In the genomic region with DNA sequence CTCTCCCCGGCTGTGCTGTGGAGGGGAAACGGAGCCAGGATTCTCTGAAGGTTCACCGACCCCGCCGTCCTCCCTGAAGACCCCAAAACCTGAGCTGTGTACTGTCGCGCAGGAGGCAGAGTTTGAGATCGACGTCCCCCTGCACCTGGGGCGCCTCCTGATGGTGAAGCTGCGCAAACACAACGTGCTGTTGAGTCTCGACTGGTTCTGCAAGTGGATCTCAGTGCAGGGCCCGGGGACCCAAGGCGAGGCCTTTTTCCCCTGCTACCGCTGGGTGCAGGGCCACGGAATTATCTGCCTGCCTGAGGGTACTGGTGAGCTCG, we compare ENCODE assay signal across 9 cellular contexts.
DNase-seq lines count a peak whose midpoint lies in the region; ATAC-seq and TF ChIP-seq lines count a peak whose summit lies in the region.
"Had no signal": no experiment of that assay in that cellular context is flagged by ENCODE, and none has a peak within 500 bp of the region (broad histone marks: within the 10 kb centered on the region; RNA-seq: fewer than 3 reads in every experiment).

No MANE protein-coding gene starts in this region.

- no peak overlapping the region for H4K12ac ChIP-seq in trophoblast cell (ENCODE audit: low read depth, low read length)

- peak overlapping the region; percentile 49 for H3K4me2 ChIP-seq in trophoblast cell (ENCODE audit: low read length)

- peaks cover 14% of the 10 kb centered on the region for H3K36me3 Mint-ChIP-seq in endothelial cell (ENCODE audit: low read depth, unreplicated experiment)

- peaks cover 4% of the 10 kb centered on the region for H3K4me1 Mint-ChIP-seq in endothelial cell (ENCODE audit: unreplicated experiment)

- TF ChIP-seq CTCF in GM06990 (IDR thresholded peaks at IDR 0.05; ENCODE audit: insufficient read depth, low read length, poor library complexity, severe bottlenecking) (peak; percentile 42), endothelial cell (IDR thresholded peaks at IDR 0.05; ENCODE audit: unreplicated experiment) (peak; percentile 60)

- no peak overlapping the region for H2BK12ac ChIP-seq in trophoblast cell (ENCODE audit: low read length)

- no peaks in the 10 kb centered on the region for H3K79me1 ChIP-seq in trophoblast cell (ENCODE audit: low read length)

- no CpG with 5 or more reads among the region's 18 CpGs for WGBS in trophoblast cell (ENCODE audit: extremely low coverage, insufficient coverage, insufficient read length)

- no peak overlapping the region for H2AFZ ChIP-seq in trophoblast cell (ENCODE audit: insufficient read depth, low read length, poor library complexity)

- no peaks in the 10 kb centered on the region for H3K79me2 ChIP-seq in trophoblast cell (ENCODE audit: control insufficient read depth, insufficient read depth, low read length, poor library complexity)

- H3K27ac ChIP-seq in trophoblast cell (ENCODE audit: low read depth, low read length): no peak overlapping the region

- H3K9ac ChIP-seq in trophoblast cell (ENCODE audit: low read length): no peak overlapping the region

- no peak overlapping the region for H3K18ac ChIP-seq in trophoblast cell (ENCODE audit: low read length)

- no peaks in the 10 kb centered on the region for H3K4me1 ChIP-seq in trophoblast cell (ENCODE audit: control insufficient read depth in 1 of 2, insufficient read depth in 2 of 2, low read length in 2 of 2)

- no peak overlapping the region for H3K4ac ChIP-seq in trophoblast cell (ENCODE audit: low read depth, low read length)

- ATAC-seq in GM21423 (IDR thresholded peaks at IDR 0.05; ENCODE audit: unreplicated experiment): no peak
- no peak for ATAC-seq in HG03135 (IDR thresholded peaks at IDR 0.05; ENCODE audit: unreplicated experiment)
- ATAC-seq in GM19463 (IDR thresholded peaks at IDR 0.05; ENCODE audit: unreplicated experiment): no peak

- H3K27me3 ChIP-seq in GM06990 (replicated peaks; ENCODE audit: control insufficient read depth, insufficient read depth, low read length): no peaks in the 10 kb centered on the region
- no peaks in the 10 kb centered on the region for H3K27me3 ChIP-seq in trophoblast cell (ENCODE audit: insufficient read depth, low read length)

- H3K27ac Mint-ChIP-seq in endothelial cell (ENCODE audit: unreplicated experiment): no peak overlapping the region

- no peak for DNase-seq in GM06990 (ENCODE audit: extremely low read depth, insufficient read length)
- DNase-seq in NCI-H1105 (lab: John Stamatoyannopoulos, UW): peak; percentile 19
- DNase-seq in endothelial cell (ENCODE audit: low spot score): peak; percentile 69
- no peak for DNase-seq in trophoblast cell
- DNase-seq in NCI-H446 treated with DMSO at 0.1 percent for 48 hours (lab: John Stamatoyannopoulos, UW): no peak
- DNase-seq: NCI-H1436 had no signal

- H3K4me3 ChIP-seq in GM06990 (replicated peaks; ENCODE audit: low read depth, low read length): no peak overlapping the region
- H3K4me3 ChIP-seq in trophoblast cell (ENCODE audit: low read depth, low read length): no peak overlapping the region

- no peak overlapping the region for H2BK120ac ChIP-seq in trophoblast cell (ENCODE audit: insufficient read depth, low read length, poor library complexity)

- H3K9me3 Mint-ChIP-seq in endothelial cell (ENCODE audit: unreplicated experiment): no peaks in the 10 kb centered on the region

- no peak overlapping the region for H4K91ac ChIP-seq in trophoblast cell (ENCODE audit: low read depth, low read length)

- H2BK5ac ChIP-seq in trophoblast cell (ENCODE audit: low read depth, low read length, poor library complexity): no peak overlapping the region

- H3K36me3 ChIP-seq in GM06990 (ENCODE audit: control insufficient read depth, insufficient read depth, low read length) (no peaks in the 10 kb centered on the region; the same call in 1 of the 2 replicates), trophoblast cell (ENCODE audit: control insufficient read depth in 1 of 2, insufficient read depth in 2 of 2, low read length in 2 of 2) (peaks cover 0 to 2% of the 10 kb centered on the region in 2 experiments)

- H3K4me3 Mint-ChIP-seq in endothelial cell (ENCODE audit: unreplicated experiment): no peak overlapping the region

- H3K14ac ChIP-seq in trophoblast cell (ENCODE audit: low read length): no peak overlapping the region

- peaks cover 3% of the 10 kb centered on the region for H3K27me3 Mint-ChIP-seq in endothelial cell (ENCODE audit: unreplicated experiment)

- no peak overlapping the region for H4K8ac ChIP-seq in trophoblast cell (ENCODE audit: low read depth, low read length)

- no peaks in the 10 kb centered on the region for H3K9me3 ChIP-seq in trophoblast cell (ENCODE audit: insufficient read depth, low read depth, low read length)

- no peak overlapping the region for H3K23ac ChIP-seq in trophoblast cell (ENCODE audit: low read length)

- no peak overlapping the region for H2AK5ac ChIP-seq in trophoblast cell (ENCODE audit: low read length)

Comparison
In these comparisons a context has a peak if more than half of its experiments do, and no peak if none do; other contexts are left out.
1. DNase-seq: peak in NCI-H1105 (single experiment) and endothelial cell (single experiment); none in GM06990 (single experiment), trophoblast cell (0 of 2) and NCI-H446 treated with DMSO at 0.1 percent for 48 hours (single experiment).